1 cellular context compared by ENCODE assay signal in genomic region chr1:20648946-20649345, GRCh38.
TF ChIP-seq lines count a peak whose summit lies in the region.

No MANE protein-coding gene starts in this region.

TF ChIP-seq in GM12878, 131 proteins besides CTCF, POLR2A, EP300 and RAD21:
- TF ChIP-seq HDAC2 (IDR thresholded peaks at IDR 0.05) (no peak), LARP7 (IDR thresholded peaks at IDR 0.05) (no peak), SRF (IDR thresholded peaks at IDR 0.05; ENCODE audit: low read depth in 2 of 2, low read length in 2 of 2) (no peak), NR2C2 (IDR thresholded peaks at IDR 0.05; ENCODE audit: borderline replicate concordance, control insufficient read depth, insufficient read length, low read depth) (no peak), ATF3 (IDR thresholded peaks at IDR 0.05; ENCODE audit: borderline replicate concordance, extremely low read depth, low read depth, low read length) (no peak), PKNOX1 (IDR thresholded peaks at IDR 0.05) (no peak), FOXK2 (IDR thresholded peaks at IDR 0.05) (no peak), PML (IDR thresholded peaks at IDR 0.05; ENCODE audit: low read length) (no peak), PAX8 (IDR thresholded peaks at IDR 0.05) (no peak), POU2F2 (IDR thresholded peaks at IDR 0.05; ENCODE audit: borderline replicate concordance, low read depth, low read length) (no peak), E4F1 (IDR thresholded peaks at IDR 0.05; ENCODE audit: borderline replicate concordance, partially characterized antibody) (no peak), JUNB (IDR thresholded peaks at IDR 0.05) (no peak), BCLAF1 (IDR thresholded peaks at IDR 0.05) (no peak), CHD2 (IDR thresholded peaks at IDR 0.05; ENCODE audit: borderline replicate concordance, low read depth, low read length) (no peak), MTA2 (IDR thresholded peaks at IDR 0.05; ENCODE audit: low read depth) (no peak)
